18 cellular contexts compared by ENCODE assay signal in the genomic region with DNA sequence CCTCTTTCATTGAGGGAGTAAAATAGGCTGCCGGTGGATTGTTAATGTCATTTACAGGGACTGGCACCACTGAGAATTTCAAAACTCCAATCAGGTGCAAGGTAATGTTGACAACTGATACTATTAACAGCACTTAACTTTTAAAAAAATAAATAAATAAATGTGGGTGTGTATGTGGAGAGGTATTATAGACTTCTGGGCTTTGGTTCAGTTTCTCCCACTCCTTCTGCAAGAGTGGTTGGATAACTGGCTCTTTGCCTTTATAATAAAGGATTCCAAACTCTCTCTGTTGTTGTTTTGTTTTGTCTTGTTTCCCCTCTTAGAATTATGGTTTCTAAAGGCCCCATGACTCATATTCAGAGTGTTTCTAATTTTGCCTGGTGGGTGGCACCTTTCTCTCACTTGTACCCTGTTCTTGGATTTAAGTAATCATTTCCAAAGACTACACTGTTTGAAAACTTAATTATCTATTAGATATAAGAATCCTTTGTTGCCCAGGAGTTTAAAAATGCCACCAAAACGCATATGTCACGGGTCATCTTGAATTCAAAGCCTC.
DNase-seq lines count a peak whose midpoint lies in the region; ATAC-seq and TF ChIP-seq lines count a peak whose summit lies in the region.
"Had no signal": no experiment of that assay in that cellular context is flagged by ENCODE, and none has a peak within 500 bp of the region (broad histone marks: within the 10 kb centered on the region; RNA-seq: fewer than 3 reads in every experiment).

No MANE protein-coding gene starts in this region.

- no peaks in the 10 kb centered on the region for H3K27me3 Mint-ChIP-seq in MCF 10A (ENCODE audit: insufficient read depth, unreplicated experiment)

- H2AFZ ChIP-seq in mammary epithelial cell (ENCODE audit: low read depth, low read length) = no peak overlapping the region

- H3K27ac Mint-ChIP-seq in MCF 10A (ENCODE audit: low read depth, unreplicated experiment) = no peak overlapping the region
- H3K27ac Mint-ChIP-seq: CD4-positive, alpha-beta memory T cell had no signal

- H3K9me3 ChIP-seq in mammary epithelial cell (replicated peaks; ENCODE audit: insufficient read depth, low read length) (no peaks in the 10 kb centered on the region), HEK293 (ENCODE audit: control insufficient read depth, insufficient read depth, low read depth, low read length) (no peaks in the 10 kb centered on the region)
- H3K9me3 ChIP-seq in effector memory CD4-positive, alpha-beta T cell (ENCODE audit: control insufficient read depth, low read length) = no peaks in the 10 kb centered on the region
- H3K9me3 ChIP-seq: Peyer's patch, SK-N-SH, upper lobe of left lung had no signal

- H3K27ac ChIP-seq in mammary epithelial cell (ENCODE audit: insufficient read depth, low read depth, low read length) = no peak overlapping the region
- H3K27ac ChIP-seq in HEK293 (ENCODE audit: extremely low read depth, low read depth, low read length) = no peak overlapping the region
- H3K27ac ChIP-seq in effector memory CD4-positive, alpha-beta T cell (ENCODE audit: insufficient read depth, low read length, poor library complexity, severe bottlenecking) = no peak overlapping the region
- H3K27ac ChIP-seq: epithelial cell of prostate, Peyer's patch, upper lobe of left lung had no signal

- ATAC-seq in GM19023 (IDR thresholded peaks at IDR 0.05; ENCODE audit: unreplicated experiment) = no peak

- no peaks in the 10 kb centered on the region for H3K27me3 ChIP-seq in mammary epithelial cell (ENCODE audit: insufficient read depth, low read length)
- H3K27me3 ChIP-seq in effector memory CD4-positive, alpha-beta T cell (replicated peaks; ENCODE audit: control insufficient read depth, insufficient read depth, low read length, poor library complexity, severe bottlenecking) = no peaks in the 10 kb centered on the region
- H3K27me3 ChIP-seq: Peyer's patch, upper lobe of left lung had no signal

- POLR2A ChIA-PET in MCF 10A (lab: Yijun Ruan, JAX) (no interaction called here), HEK293 (lab: Yijun Ruan, JAX) (no interaction called here)

- no peaks in the 10 kb centered on the region for H3K36me3 ChIP-seq in mammary epithelial cell (ENCODE audit: insufficient read depth, low read length)
- H3K36me3 ChIP-seq in HEK293 (ENCODE audit: control insufficient read depth in 2 of 2, insufficient read depth in 1 of 2, low read length in 2 of 2) = no peaks in the 10 kb centered on the region
- no peaks in the 10 kb centered on the region for H3K36me3 ChIP-seq in effector memory CD4-positive, alpha-beta T cell (ENCODE audit: control insufficient read depth, insufficient read depth, low read length)
- H3K36me3 ChIP-seq: Peyer's patch, upper lobe of left lung had no signal

- dilution Hi-C loops in mammary epithelial cell (cut with HindIII; ENCODE audit: low sequenced_read_pairs) = no loop called here

- H3K4me3 Mint-ChIP-seq in MCF 10A (ENCODE audit: unreplicated experiment) = no peak overlapping the region
- H3K4me3 Mint-ChIP-seq: CD4-positive, alpha-beta memory T cell had no signal

- in situ Hi-C loops in mammary epithelial cell (cut with MboI; ENCODE audit: low sequenced_read_pairs in 2 of 2) (no loop called here), GM13976 (cut with MboI; ENCODE audit: low sequenced_read_pairs, unreplicated experiment) (no loop called here)

- H3K4me2 ChIP-seq in mammary epithelial cell (ENCODE audit: insufficient read depth, low read depth, low read length) = no peak overlapping the region
- H3K4me2 ChIP-seq: SK-N-SH had no signal

- H4K20me1 ChIP-seq in mammary epithelial cell (ENCODE audit: insufficient read depth, low read length) = no peaks in the 10 kb centered on the region

- intact Hi-C loops in MCF 10A (cut with micrococcal nuclease) (no loop called here), mammary epithelial cell (cut with micrococcal nuclease) (no loop called here)

- CTCF ChIA-PET in MCF 10A (lab: Yijun Ruan, JAX) = no interaction called here
- CTCF ChIA-PET in mammary epithelial cell (lab: Charles Lee; ENCODE audit: low non-redundant PET) = no interaction called here
- CTCF ChIA-PET in HEK293 (lab: Yijun Ruan, JAX) = interaction anchor here (0.7 kb wide), 1 partner anchor 444 kb away, joined by 3 read pairs; no protein-coding TSS in a partner anchor

- H3K9ac ChIP-seq in mammary epithelial cell (ENCODE audit: insufficient read depth, low read length) = no peak overlapping the region
- H3K9ac ChIP-seq: SK-N-SH had no signal

- H3K4me1 ChIP-seq in mammary epithelial cell (ENCODE audit: insufficient read depth, low read length) (no peaks in the 10 kb centered on the region), HEK293 (ENCODE audit: control insufficient read depth, insufficient read depth, low read length) (peaks cover 2% of the 10 kb centered on the region; the same call in 1 of the 2 replicates)
- no peaks in the 10 kb centered on the region for H3K4me1 ChIP-seq in effector memory CD4-positive, alpha-beta T cell (ENCODE audit: control insufficient read depth, insufficient read depth, low read length, poor library complexity, severe bottlenecking)
- H3K4me1 ChIP-seq: Peyer's patch, upper lobe of left lung had no signal

- TF ChIP-seq CTCF in MCF 10A (IDR thresholded peaks at IDR 0.05; ENCODE audit: unreplicated experiment) (no peak), mammary epithelial cell (conservative IDR thresholded peaks at IDR 0.05 in 1 of 2, IDR thresholded peaks at IDR 0.05 in 1 of 2; ENCODE audit: extremely low read depth in 1 of 2, insufficient read depth in 1 of 2, low read depth in 1 of 2, low read length in 2 of 2) (no peak), HEK293 (tag by site-specific recombination; IDR thresholded peaks at IDR 0.05) (no peak), GM13976 (IDR thresholded peaks at IDR 0.05; ENCODE audit: borderline replicate concordance, control extremely low read depth, extremely low read depth, insufficient read depth, missing control alignments) (no peak)

- BruUV-seq in MCF 10A (replicated peaks; lab: Mats Ljungman, UMichigan) (no TSS peak), mammary epithelial cell (replicated peaks; lab: Mats Ljungman, UMichigan) (no TSS peak)

- WGBS in mammary epithelial cell (ENCODE audit: low coverage, missing lambda C conversion rate) = 23% methylated on average over 3 of the region's 3 CpGs

- H3K4me1 Mint-ChIP-seq in MCF 10A (ENCODE audit: insufficient read depth, unreplicated experiment) = no peaks in the 10 kb centered on the region

- no peaks in the 10 kb centered on the region for H3K36me3 Mint-ChIP-seq in MCF 10A (ENCODE audit: insufficient read depth, unreplicated experiment)
- H3K36me3 Mint-ChIP-seq: CD4-positive, alpha-beta memory T cell had no signal

- H3K9me3 Mint-ChIP-seq in MCF 10A (ENCODE audit: unreplicated experiment) = peaks cover 6% of the 10 kb centered on the region

- DNase-seq in MCF 10A (ENCODE audit: unreplicated experiment) (peak; percentile 0), mammary epithelial cell (no peak), NCI-H2107 treated with DMSO at 0.1 percent for 48 hours (lab: John Stamatoyannopoulos, UW; ENCODE audit: unreplicated experiment) (peak; percentile 96), SKM-1 (lab: John Stamatoyannopoulos, UW; ENCODE audit: unreplicated experiment) (no peak), GM13976 (ENCODE audit: low spot score) (no peak)
- DNase-seq in effector memory CD4-positive, alpha-beta T cell = no peak
- DNase-seq: activated CD4-positive, alpha-beta T cell treated with anti-CD3 and anti-CD28 coated beads, Interleukin-2, amount 50 U/mL, for 1 hour; activated naive CD4-positive, alpha-beta T cell treated with Interleukin-2 at 50 U/mL for 16 hours; CD4-positive, alpha-beta memory T cell; cortex of kidney; mesenchymal stem cell; SK-N-SH; stimulated activated naive CD4-positive, alpha-beta T cell; upper lobe of left lung had no signal

- no peaks in the 10 kb centered on the region for H3K79me2 ChIP-seq in mammary epithelial cell (ENCODE audit: insufficient read depth, low read length)

- H3K4me3 ChIP-seq in mammary epithelial cell (replicated peaks in 1 of 3; ENCODE audit: insufficient read depth in 1 of 3, low read depth in 2 of 3, low read length in 3 of 3) (no peak overlapping the region), HEK293 (ENCODE audit: low read depth, low read length) (no peak overlapping the region)
- no peak overlapping the region for H3K4me3 ChIP-seq in effector memory CD4-positive, alpha-beta T cell (ENCODE audit: insufficient read depth, low read depth, low read length, poor library complexity, severe bottlenecking)
- H3K4me3 ChIP-seq: Peyer's patch, upper lobe of left lung had no signal

TF ChIP-seq in HEK293, 187 proteins besides CTCF, POLR2A, EP300 and RAD21 (continues in another document):
- TF ChIP-seq, protein P1, sequence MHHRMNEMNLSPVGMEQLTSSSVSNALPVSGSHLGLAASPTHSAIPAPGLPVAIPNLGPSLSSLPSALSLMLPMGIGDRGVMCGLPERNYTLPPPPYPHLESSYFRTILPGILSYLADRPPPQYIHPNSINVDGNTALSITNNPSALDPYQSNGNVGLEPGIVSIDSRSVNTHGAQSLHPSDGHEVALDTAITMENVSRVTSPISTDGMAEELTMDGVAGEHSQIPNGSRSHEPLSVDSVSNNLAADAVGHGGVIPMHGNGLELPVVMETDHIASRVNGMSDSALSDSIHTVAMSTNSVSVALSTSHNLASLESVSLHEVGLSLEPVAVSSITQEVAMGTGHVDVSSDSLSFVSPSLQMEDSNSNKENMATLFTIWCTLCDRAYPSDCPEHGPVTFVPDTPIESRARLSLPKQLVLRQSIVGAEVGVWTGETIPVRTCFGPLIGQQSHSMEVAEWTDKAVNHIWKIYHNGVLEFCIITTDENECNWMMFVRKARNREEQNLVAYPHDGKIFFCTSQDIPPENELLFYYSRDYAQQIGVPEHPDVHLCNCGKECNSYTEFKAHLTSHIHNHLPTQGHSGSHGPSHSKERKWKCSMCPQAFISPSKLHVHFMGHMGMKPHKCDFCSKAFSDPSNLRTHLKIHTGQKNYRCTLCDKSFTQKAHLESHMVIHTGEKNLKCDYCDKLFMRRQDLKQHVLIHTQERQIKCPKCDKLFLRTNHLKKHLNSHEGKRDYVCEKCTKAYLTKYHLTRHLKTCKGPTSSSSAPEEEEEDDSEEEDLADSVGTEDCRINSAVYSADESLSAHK (tag by site-specific recombination; IDR thresholded peaks at IDR 0.05) = peak; percentile 23; the same call in 1 of the 2 replicates
- TF ChIP-seq ZNF692 (tag by site-specific recombination; IDR thresholded peaks at IDR 0.05) = no peak

Comparison
In these comparisons a context has a peak if more than half of its experiments do, and no peak if none do; other contexts are left out.
1. DNase-seq: peak in MCF 10A (single experiment) and NCI-H2107 treated with DMSO at 0.1 percent for 48 hours (single experiment); none in mammary epithelial cell (single experiment), SKM-1 (single experiment), GM13976 (single experiment) and effector memory CD4-positive, alpha-beta T cell (0 of 3).